ENCODE assay signal across 11 cellular contexts in genomic region chr15:66374179-66374578, GRCh38.
"Had no signal": no experiment of that assay in that cellular context is flagged by ENCODE, and none has a peak within 500 bp of the region (broad histone marks: within the 10 kb centered on the region; RNA-seq: fewer than 3 reads in every experiment).

No MANE protein-coding gene starts in this region.

- H3K4me3 ChIP-seq: GM23248, GM23338, HAP-1 had no signal

- DNase-seq: GM23248, GOT3, H7, H9, HCEC 1CT, HFFc6 had no signal

- H2AFZ ChIP-seq: GM23248, GM23338 had no signal

- FAIRE-seq: H1, H54 had no signal

- H3K9ac ChIP-seq: GM23248 had no signal

- H3K27ac ChIP-seq: GM23248 had no signal

- H3K4me2 ChIP-seq: GM23338 had no signal

- H3K36me3 ChIP-seq: HAP-1 had no signal

- ATAC-seq: GM23338, HCT116 had no signal
